Comparison of ENCODE assay signal across 14 cellular contexts in genomic region chr6:54419885-54420284, GRCh38.
DNase-seq lines count a peak whose midpoint lies in the region; TF ChIP-seq lines count a peak whose summit lies in the region.
"Had no signal": no experiment of that assay in that cellular context is flagged by ENCODE, and none has a peak within 500 bp of the region (broad histone marks: within the 10 kb centered on the region; RNA-seq: fewer than 3 reads in every experiment).

No MANE protein-coding gene starts in this region.

- H2BK5ac ChIP-seq in mesenchymal stem cell (ENCODE audit: low read depth, low read length, poor library complexity, severe bottlenecking) = no peak overlapping the region

- no peaks in the 10 kb centered on the region for H3K9me3 ChIP-seq in mesenchymal stem cell (ENCODE audit: control insufficient read depth, low read length)
- peaks cover 8% of the 10 kb centered on the region; the same call in 1 of the 2 replicates for H3K9me3 ChIP-seq in Karpas-422 (ENCODE audit: low read length)

- no peak overlapping the region for H3K23ac ChIP-seq in mesenchymal stem cell (ENCODE audit: low read length in 2 of 2)

- H3K9ac ChIP-seq in mesenchymal stem cell (ENCODE audit: low read length) = peak overlapping the region; percentile 65
- no peak overlapping the region for H3K9ac ChIP-seq in Karpas-422 (ENCODE audit: low read length)
- H3K9ac ChIP-seq: parathyroid adenoma had no signal

- H3K4me3 Mint-ChIP-seq in endothelial cell (ENCODE audit: unreplicated experiment) = no peak overlapping the region
- H3K4me3 Mint-ChIP-seq: activated CD4-positive, alpha-beta memory T cell treated with anti-CD3 and anti-CD28 coated beads for 36 hours; activated naive CD8-positive, alpha-beta T cell; type B pancreatic cell had no signal

- H2AFZ ChIP-seq in mesenchymal stem cell (ENCODE audit: low read depth, low read length) (no peak overlapping the region), Karpas-422 (ENCODE audit: low read length) (no peak overlapping the region)
- H2AFZ ChIP-seq: parathyroid adenoma had no signal

- peaks cover 2% of the 10 kb centered on the region for H3K27me3 Mint-ChIP-seq in endothelial cell (ENCODE audit: unreplicated experiment)
- H3K27me3 Mint-ChIP-seq: activated CD4-positive, alpha-beta memory T cell treated with anti-CD3 and anti-CD28 coated beads for 36 hours; activated naive CD8-positive, alpha-beta T cell; type B pancreatic cell had no signal

- H3K9me2 ChIP-seq in Karpas-422 (replicated peaks; ENCODE audit: insufficient read depth, low read length) = no peaks in the 10 kb centered on the region

- H2AK5ac ChIP-seq in mesenchymal stem cell (ENCODE audit: low read length, severe bottlenecking) = no peak overlapping the region

- H4K20me1 ChIP-seq in Karpas-422 (ENCODE audit: insufficient read depth, low read depth, low read length) = no peaks in the 10 kb centered on the region

- H3K36me3 ChIP-seq in mesenchymal stem cell (ENCODE audit: control insufficient read depth in 1 of 2, insufficient read depth in 2 of 2, low read depth in 1 of 2, low read length in 2 of 2) = no peaks in the 10 kb centered on the region
- no peaks in the 10 kb centered on the region for H3K36me3 ChIP-seq in Karpas-422 (ENCODE audit: insufficient read depth, low read length)

- H3K4me2 ChIP-seq in mesenchymal stem cell (ENCODE audit: low read length, poor library complexity, severe bottlenecking) (no peak overlapping the region), Karpas-422 (ENCODE audit: low read depth, low read length, poor library complexity, severe bottlenecking) (no peak overlapping the region)

- H3K36me3 Mint-ChIP-seq in endothelial cell (ENCODE audit: low read depth, unreplicated experiment) = no peaks in the 10 kb centered on the region
- H3K36me3 Mint-ChIP-seq: activated CD4-positive, alpha-beta memory T cell treated with anti-CD3 and anti-CD28 coated beads for 36 hours; activated naive CD8-positive, alpha-beta T cell; type B pancreatic cell had no signal

- H3K79me2 ChIP-seq in Karpas-422 (ENCODE audit: low read length) = no peaks in the 10 kb centered on the region
- H3K79me2 ChIP-seq: parathyroid adenoma had no signal

- no peak overlapping the region for H3K4me3 ChIP-seq in cardiac fibroblast (replicated peaks in 1 of 2; ENCODE audit: low read depth in 2 of 2, low read length in 2 of 2)
- no peak overlapping the region for H3K4me3 ChIP-seq in mesenchymal stem cell (ENCODE audit: insufficient read depth in 1 of 2, low read depth in 1 of 2, low read length in 2 of 2)
- H3K4me3 ChIP-seq in Karpas-422 (ENCODE audit: low read length) = no peak overlapping the region

- H3K4me1 Mint-ChIP-seq in endothelial cell (ENCODE audit: unreplicated experiment) = no peaks in the 10 kb centered on the region

- no peak overlapping the region for H2BK120ac ChIP-seq in mesenchymal stem cell (ENCODE audit: low read depth, low read length)

- no peaks in the 10 kb centered on the region for H3K79me1 ChIP-seq in mesenchymal stem cell (replicated peaks; ENCODE audit: low read length, poor library complexity, severe bottlenecking)

- H4K91ac ChIP-seq in mesenchymal stem cell (ENCODE audit: low read length) = no peak overlapping the region

- peak; percentile 67 for DNase-seq in AG09319 (ENCODE audit: extremely low read depth, low read depth)
- DNase-seq in M059J (ENCODE audit: low read depth) = peak; percentile 86
- DNase-seq in cardiac fibroblast (ENCODE audit: low read depth in 2 of 2) = peak; percentile 84 to 95
- DNase-seq in mesenchymal stem cell = peak; percentile 81
- DNase-seq in stimulated activated CD4-positive, alpha-beta T cell treated with anti-CD3 and anti-CD28 coated beads, Interleukin-12 subunit alpha, Interleukin-12 subunit beta, amount 100 ng/mL, for 4 hours = no peak
- no peak for DNase-seq in endothelial cell (ENCODE audit: low spot score)
- no peak for DNase-seq in midbrain (lab: John Stamatoyannopoulos, UW)
- DNase-seq in Karpas-422 = no peak
- DNase-seq: activated CD4-positive, alpha-beta memory T cell treated with anti-CD3 and anti-CD28 coated beads for 36 hours; left colon; NCI-H446 had no signal

- no peak overlapping the region for H3K4ac ChIP-seq in mesenchymal stem cell (ENCODE audit: low read depth in 1 of 2, low read length in 2 of 2)

- no peak overlapping the region for H3K14ac ChIP-seq in mesenchymal stem cell (ENCODE audit: low read length in 2 of 2)

- WGBS in mesenchymal stem cell = 64% methylated on average over 2 of the region's 3 CpGs

- H3K27ac Mint-ChIP-seq in endothelial cell (ENCODE audit: unreplicated experiment) = no peak overlapping the region
- H3K27ac Mint-ChIP-seq: activated CD4-positive, alpha-beta memory T cell treated with anti-CD3 and anti-CD28 coated beads for 36 hours; activated naive CD8-positive, alpha-beta T cell; type B pancreatic cell had no signal

- H3K9me3 Mint-ChIP-seq in endothelial cell (ENCODE audit: unreplicated experiment) = no peaks in the 10 kb centered on the region
- H3K9me3 Mint-ChIP-seq: type B pancreatic cell had no signal

- no peak overlapping the region for H3K18ac ChIP-seq in mesenchymal stem cell (ENCODE audit: low read depth in 1 of 2, low read length in 2 of 2)

- H3K4me1 ChIP-seq in mesenchymal stem cell (ENCODE audit: control insufficient read depth, insufficient read depth, low read depth, low read length) (no peaks in the 10 kb centered on the region), Karpas-422 (ENCODE audit: low read length) (no peaks in the 10 kb centered on the region)
- H3K4me1 ChIP-seq: parathyroid adenoma had no signal

- H3K27me3 ChIP-seq in mesenchymal stem cell (ENCODE audit: control insufficient read depth in 1 of 2, insufficient read depth in 1 of 2, low read length in 2 of 2) = no peaks in the 10 kb centered on the region
- no peaks in the 10 kb centered on the region for H3K27me3 ChIP-seq in Karpas-422 (ENCODE audit: low read length)

- H2BK15ac ChIP-seq in mesenchymal stem cell (ENCODE audit: low read depth, poor library complexity, severe bottlenecking) = no peak overlapping the region

- H4K8ac ChIP-seq in mesenchymal stem cell (ENCODE audit: low read length) = no peak overlapping the region

- TF ChIP-seq CTCF in AG09319 (IDR thresholded peaks at IDR 0.05; ENCODE audit: low read depth, low read length) (no peak), cardiac fibroblast (IDR thresholded peaks at IDR 0.05; ENCODE audit: low read depth, low read length) (no peak), endothelial cell (IDR thresholded peaks at IDR 0.05; ENCODE audit: unreplicated experiment) (no peak)

- H2BK12ac ChIP-seq in mesenchymal stem cell (ENCODE audit: low read length in 2 of 2) = no peak overlapping the region

- H3K27ac ChIP-seq in mesenchymal stem cell (ENCODE audit: low read length, poor library complexity, severe bottlenecking) (peak overlapping the region; percentile 77), Karpas-422 (ENCODE audit: low read length) (no peak overlapping the region)
- H3K27ac ChIP-seq: parathyroid adenoma had no signal

Comparison
In these comparisons a context has a peak if more than half of its experiments do, and no peak if none do; other contexts are left out.
1. DNase-seq: peak in AG09319 (single experiment), M059J (single experiment), cardiac fibroblast (2 of 2) and mesenchymal stem cell (single experiment); none in stimulated activated CD4-positive, alpha-beta T cell treated with anti-CD3 and anti-CD28 coated beads, Interleukin-12 subunit alpha, Interleukin-12 subunit beta, amount 100 ng/mL, for 4 hours (single experiment), endothelial cell (single experiment), midbrain (single experiment) and Karpas-422 (single experiment).